ENCODE assay signal across 1 cellular context in the genomic region with DNA sequence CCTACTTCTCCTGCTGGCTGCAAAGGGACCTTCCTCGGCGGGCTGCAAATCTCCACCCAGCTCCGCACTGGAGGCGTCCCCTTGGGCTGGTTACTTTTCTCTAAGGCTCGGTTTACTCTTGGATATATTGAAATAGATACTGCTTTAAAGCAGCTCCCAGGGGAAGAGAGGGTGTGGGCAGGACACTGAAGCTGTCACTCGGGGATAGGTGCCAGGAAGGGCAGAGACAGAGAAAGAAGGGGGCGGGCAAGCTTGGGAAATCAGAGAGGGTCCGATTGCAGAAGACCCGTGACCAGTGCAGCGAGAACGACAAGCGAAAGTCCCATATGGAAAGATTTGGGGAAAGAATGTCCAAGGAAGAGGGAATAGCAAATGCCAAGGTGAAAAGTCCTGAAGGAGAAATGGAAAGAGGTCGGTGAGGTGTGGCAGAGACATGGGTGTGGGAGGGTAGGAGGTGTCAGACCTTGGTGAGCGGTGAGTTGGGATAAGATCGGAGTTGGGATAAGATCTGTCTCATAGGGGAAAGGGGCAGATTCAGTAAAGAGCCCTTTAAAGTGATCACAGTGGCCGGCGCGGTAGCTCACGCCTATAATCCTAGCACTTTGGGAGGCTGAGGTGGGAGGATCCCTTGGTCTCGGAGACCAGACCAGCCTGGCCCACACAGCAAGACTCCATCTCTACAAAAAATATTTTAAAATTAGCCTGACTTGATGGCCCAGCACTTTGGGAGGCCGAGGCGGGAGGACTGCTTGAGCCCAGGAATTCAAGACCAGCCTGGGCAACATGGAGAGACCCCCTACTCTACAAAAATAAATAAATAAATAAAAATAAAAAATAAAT.
TF ChIP-seq lines count a peak whose summit lies in the region.

No MANE protein-coding gene starts in this region.

TF ChIP-seq in GM12878, 131 proteins besides CTCF, POLR2A, EP300 and RAD21:
- TF ChIP-seq, protein P1, sequence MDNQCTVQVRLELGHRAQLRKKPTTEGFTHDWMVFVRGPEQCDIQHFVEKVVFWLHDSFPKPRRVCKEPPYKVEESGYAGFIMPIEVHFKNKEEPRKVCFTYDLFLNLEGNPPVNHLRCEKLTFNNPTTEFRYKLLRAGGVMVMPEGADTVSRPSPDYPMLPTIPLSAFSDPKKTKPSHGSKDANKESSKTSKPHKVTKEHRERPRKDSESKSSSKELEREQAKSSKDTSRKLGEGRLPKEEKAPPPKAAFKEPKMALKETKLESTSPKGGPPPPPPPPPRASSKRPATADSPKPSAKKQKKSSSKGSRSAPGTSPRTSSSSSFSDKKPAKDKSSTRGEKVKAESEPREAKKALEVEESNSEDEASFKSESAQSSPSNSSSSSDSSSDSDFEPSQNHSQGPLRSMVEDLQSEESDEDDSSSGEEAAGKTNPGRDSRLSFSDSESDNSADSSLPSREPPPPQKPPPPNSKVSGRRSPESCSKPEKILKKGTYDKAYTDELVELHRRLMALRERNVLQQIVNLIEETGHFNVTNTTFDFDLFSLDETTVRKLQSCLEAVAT (IDR thresholded peaks at IDR 0.05): peak; percentile 55
- TF ChIP-seq RFX5 (IDR thresholded peaks at IDR 0.05; ENCODE audit: low read depth, low read length): no peak
TF ChIP-seq in GM12878: peak in this region for 1.
